8 cellular contexts compared by ENCODE assay signal in the genomic region with DNA sequence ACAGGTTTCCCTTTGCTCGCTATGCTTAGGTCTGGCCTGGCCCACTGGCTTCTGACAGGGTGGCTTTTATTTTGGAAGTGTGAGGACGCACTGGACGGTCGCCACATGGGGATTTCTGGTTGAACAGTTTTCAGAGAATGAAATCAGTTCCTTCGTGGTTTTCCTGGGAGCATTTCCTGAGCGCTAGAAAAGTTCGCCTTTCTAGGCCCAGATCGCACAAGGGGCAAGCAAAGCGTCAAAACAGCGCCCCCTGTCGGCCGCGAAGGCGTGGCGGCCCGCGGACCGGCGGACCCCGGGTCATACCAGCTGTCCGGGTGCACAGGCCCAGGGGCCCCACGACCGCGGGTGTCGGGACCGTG. TPM values are rescaled to one million over a fixed set of nuclear protein-coding genes. Genes with fewer than 3 reads are reported as not detected.
DNase-seq lines count a peak whose midpoint lies in the region; ATAC-seq and TF ChIP-seq lines count a peak whose summit lies in the region.

No MANE protein-coding gene starts in this region.

- no peak for TF ChIP-seq POLR2A in upper lobe of left lung (IDR thresholded peaks at IDR 0.05)

- no peaks in the 10 kb centered on the region for H3K36me3 Mint-ChIP-seq in activated naive CD8-positive, alpha-beta T cell treated with anti-CD3 and anti-CD28 coated beads for 36 hours
- no peaks in the 10 kb centered on the region for H3K36me3 Mint-ChIP-seq in progenitor cell of endocrine pancreas (ENCODE audit: insufficient read depth)

- H3K4me1 ChIP-seq in heart right ventricle (peaks cover 0 to 19% (median 12%) of the 10 kb centered on the region in 9 donors), upper lobe of left lung (peaks cover 8 to 28% (median 13%) of the 10 kb centered on the region in 4 donors)

- H3K27ac Mint-ChIP-seq in activated naive CD8-positive, alpha-beta T cell treated with anti-CD3 and anti-CD28 coated beads for 36 hours: peak overlapping the region; percentile 79
- H3K27ac Mint-ChIP-seq in progenitor cell of endocrine pancreas: no peak overlapping the region

- H3K36me3 ChIP-seq in heart right ventricle (no peaks in the 10 kb centered on the region), upper lobe of left lung (no peaks in the 10 kb centered on the region)

- H3K27ac ChIP-seq in heart right ventricle (peak overlapping the region in 4 of 10 donors; percentile 25 to 67 (median 43)), upper lobe of left lung (peak overlapping the region in 3 of 4 donors; percentile 50 to 67 (median 65))

- peak overlapping the region; percentile 88 for H3K4me3 Mint-ChIP-seq in activated naive CD8-positive, alpha-beta T cell treated with anti-CD3 and anti-CD28 coated beads for 36 hours
- no peak overlapping the region for H3K4me3 Mint-ChIP-seq in progenitor cell of endocrine pancreas (ENCODE audit: low read depth)

- H3K27me3 ChIP-seq in heart right ventricle: no peaks in the 10 kb centered on the region
- no peaks in the 10 kb centered on the region for H3K27me3 ChIP-seq in upper lobe of left lung

- intact Hi-C loops in heart right ventricle (cut with DNase I): loop anchor here (1.0 to 10.0 kb wide), 12 partner anchors 110 to 370 kb away; partner anchors contain the start of gene PDE3B (in 2 of the 10)

- TF ChIP-seq CTCF in GM12873 (IDR thresholded peaks at IDR 0.05; ENCODE audit: insufficient read depth, low read depth, low read length, missing control alignments): peak; percentile 91
- peak; percentile 90 to 96 (median 94) for TF ChIP-seq CTCF in heart right ventricle (IDR thresholded peaks at IDR 0.05)
- peak; percentile 37 for TF ChIP-seq CTCF in progenitor cell of endocrine pancreas (IDR thresholded peaks at IDR 0.05; ENCODE audit: unreplicated experiment)
- TF ChIP-seq CTCF in upper lobe of left lung (IDR thresholded peaks at IDR 0.05): peak; percentile 89 to 94 (median 92)

- TF ChIP-seq EP300 in upper lobe of left lung (IDR thresholded peaks at IDR 0.05): no peak

- 8% methylated on average over 26 of the region's 26 CpGs for WGBS in heart right ventricle, 2 donors
- WGBS in upper lobe of left lung, 2 donors: 6 to 14% methylated on average over 8 to 26 of the region's 26 CpGs

- H3K4me1 Mint-ChIP-seq in activated naive CD8-positive, alpha-beta T cell treated with anti-CD3 and anti-CD28 coated beads for 36 hours: peaks cover 49% of the 10 kb centered on the region
- H3K4me1 Mint-ChIP-seq in progenitor cell of endocrine pancreas (ENCODE audit: low read depth): peaks cover 4% of the 10 kb centered on the region

- H3K4me3 ChIP-seq in heart right ventricle (peak overlapping the region; percentile 7 to 66 (median 60)), upper lobe of left lung (peak overlapping the region; percentile 49 to 71 (median 57))

- peak; percentile 10 for DNase-seq in SHP77 treated with DMSO at 0.1 percent for 48 hours (lab: John Stamatoyannopoulos, UW)
- peak; percentile 79 for DNase-seq in activated naive CD8-positive, alpha-beta T cell treated with anti-CD3 and anti-CD28 coated beads for 36 hours
- peak; percentile 87 to 88 for DNase-seq in heart right ventricle
- DNase-seq in progenitor cell of endocrine pancreas (ENCODE audit: low spot score, unreplicated experiment): no peak
- peak; percentile 83 to 97 for DNase-seq in upper lobe of left lung
- no peak for DNase-seq in NCI-H128 (lab: John Stamatoyannopoulos, UW; ENCODE audit: unreplicated experiment)

- H3K9me3 ChIP-seq in heart right ventricle: no peaks in the 10 kb centered on the region
- no peaks in the 10 kb centered on the region for H3K9me3 ChIP-seq in upper lobe of left lung

- no peaks in the 10 kb centered on the region for H3K27me3 Mint-ChIP-seq in activated naive CD8-positive, alpha-beta T cell treated with anti-CD3 and anti-CD28 coated beads for 36 hours
- H3K27me3 Mint-ChIP-seq in progenitor cell of endocrine pancreas: peaks cover 3% of the 10 kb centered on the region

- no peaks in the 10 kb centered on the region for H3K9me3 Mint-ChIP-seq in activated naive CD8-positive, alpha-beta T cell treated with anti-CD3 and anti-CD28 coated beads for 36 hours
- no peaks in the 10 kb centered on the region for H3K9me3 Mint-ChIP-seq in progenitor cell of endocrine pancreas (ENCODE audit: low read depth)

- ATAC-seq in HG02884 (IDR thresholded peaks at IDR 0.05; ENCODE audit: unreplicated experiment) (peak; percentile 42), heart right ventricle (peak; percentile 82 to 93 (median 86)), upper lobe of left lung (ENCODE audit: low FRiP score in 2 of 2) (peak; percentile 76 to 92)

RNA-seq across cellular contexts. Expression of gene CYP2R1, which starts 12.7 kb away (rescaled TPM):
- total RNA-seq in activated naive CD8-positive, alpha-beta T cell treated with anti-CD3 and anti-CD28 coated beads for 36 hours: 10 to 100 TPM in 1 of 2 experiments, 1 to 10 TPM in 1; 9.9 to 10.0 TPM
- total RNA-seq in heart right ventricle (1 to 10 TPM; 4.6 to 7.3 (median 6.3) TPM), progenitor cell of endocrine pancreas (13.4 and 14.9 TPM in 2 replicates), upper lobe of left lung (10 to 100 TPM; 11.5 to 49.2 (median 16.5) TPM)
- polyA plus RNA-seq in heart right ventricle: 10 to 100 TPM; 11.3 to 34.6 TPM

Comparison
In these comparisons a context has a peak if more than half of its experiments do, and no peak if none do; other contexts are left out.
1. CTCF ChIP-seq: peak in every context shown above with its lines; median percentile 94 in heart right ventricle; 92 in upper lobe of left lung; 91 in GM12873; 37 in progenitor cell of endocrine pancreas.
2. DNase-seq: peak in SHP77 treated with DMSO at 0.1 percent for 48 hours (single experiment), activated naive CD8-positive, alpha-beta T cell treated with anti-CD3 and anti-CD28 coated beads for 36 hours (single experiment), heart right ventricle (2 of 2) and upper lobe of left lung (2 of 2); none in progenitor cell of endocrine pancreas (single experiment) and NCI-H128 (single experiment).
3. Peak in every context shown above with its lines, with median percentiles within 50 percentile points of each other: ATAC-seq.